8 cellular contexts compared by ENCODE assay signal in genomic region chr2:235669269-235669831, GRCh38.
DNase-seq lines count a peak whose midpoint lies in the region; ATAC-seq and FAIRE-seq lines count a peak whose summit lies in the region.

No MANE protein-coding gene starts in this region.

- H2AFZ ChIP-seq in neuronal stem cell (ENCODE audit: low read length) = peak overlapping the region; percentile 66

- no peaks in the 10 kb centered on the region for H3K9me3 ChIP-seq in neuronal stem cell (replicated peaks in 1 of 2; ENCODE audit: control insufficient read depth in 2 of 2, insufficient read depth in 1 of 2, low read depth in 1 of 2, low read length in 2 of 2)

- no peak overlapping the region for H2BK5ac ChIP-seq in neuronal stem cell (ENCODE audit: low read length)

- DNase-seq in activated CD4-positive, alpha-beta T cell treated with anti-CD3 and anti-CD28 coated beads for 48 hours = peak; percentile 51
- DNase-seq in activated CD4-positive, alpha-beta T cell treated with anti-CD3 and anti-CD28 coated beads, Interleukin-2, amount 50 U/mL, for 4 hours = no peak
- DNase-seq in NCI-H774 (lab: John Stamatoyannopoulos, UW) = peak; percentile 86
- DNase-seq in head of caudate nucleus = peak in 41 of 42 donors; percentile 47 to 93 (median 81)
- DNase-seq in neuronal stem cell (ENCODE audit: low spot score) = peak; percentile 86
- peak; percentile 86 for DNase-seq in urothelium cell line (ENCODE audit: low spot score)

- H3K79me1 ChIP-seq in neuronal stem cell (ENCODE audit: low read depth, low read length) = peaks cover 6% of the 10 kb centered on the region

- H3K4me1 ChIP-seq in neuronal stem cell (ENCODE audit: control insufficient read depth in 2 of 2, insufficient read depth in 1 of 2, low read depth in 1 of 2, low read length in 2 of 2) = peaks cover 12 to 30% of the 10 kb centered on the region in 2 donors

- H3K4me2 ChIP-seq in neuronal stem cell (ENCODE audit: insufficient read depth, low read length, poor library complexity, severe bottlenecking) = peak overlapping the region; percentile 96

- no peak for FAIRE-seq in urothelium cell line (lab: Jason Lieb, UNC)

- no peak for ATAC-seq in HG03175 (IDR thresholded peaks at IDR 0.05; ENCODE audit: unreplicated experiment)

- no peak overlapping the region for H3K14ac ChIP-seq in neuronal stem cell (ENCODE audit: low read length)

- peaks cover 0 to 22% of the 10 kb centered on the region in 2 donors for H3K36me3 ChIP-seq in neuronal stem cell (replicated peaks in 1 of 2; ENCODE audit: control insufficient read depth in 2 of 2, insufficient read depth in 2 of 2, low read length in 2 of 2)

- no peak overlapping the region for H4K8ac ChIP-seq in neuronal stem cell (ENCODE audit: low read depth, low read length)

- no peak overlapping the region for H3K4ac ChIP-seq in neuronal stem cell (ENCODE audit: low read length)

- no peak overlapping the region for H2BK120ac ChIP-seq in neuronal stem cell (ENCODE audit: low read depth, low read length)

- no peak overlapping the region for H3K27ac Mint-ChIP-seq in activated naive CD8-positive, alpha-beta T cell

- no peak overlapping the region for H2BK15ac ChIP-seq in neuronal stem cell (ENCODE audit: low read length)

- H3K27me3 ChIP-seq in neuronal stem cell (ENCODE audit: control insufficient read depth in 3 of 3, insufficient read depth in 3 of 3, low read depth in 1 of 3, low read length in 3 of 3) = peaks cover 0 to 6% (median 0%) of the 10 kb centered on the region in 3 experiments

- peak overlapping the region; percentile 68 for H3K9ac ChIP-seq in neuronal stem cell (ENCODE audit: low read depth, low read length, poor library complexity)

- intact Hi-C loops in head of caudate nucleus (cut with DNase I) = loop anchor here (2.0 kb wide), 1 partner anchor 69 kb away; no protein-coding TSS in a partner anchor

- peak overlapping the region; percentile 57 for H3K4me3 Mint-ChIP-seq in activated naive CD8-positive, alpha-beta T cell

- peak overlapping the region; percentile 58 for H3K18ac ChIP-seq in neuronal stem cell (ENCODE audit: low read length)

- H2AK5ac ChIP-seq in neuronal stem cell (ENCODE audit: low read depth, low read length) = no peak overlapping the region

- H3K4me1 Mint-ChIP-seq in activated naive CD8-positive, alpha-beta T cell (ENCODE audit: low read depth) = peaks cover 14% of the 10 kb centered on the region

- no peak overlapping the region for H2BK12ac ChIP-seq in neuronal stem cell (ENCODE audit: low read length)

- H3K36me3 Mint-ChIP-seq in activated naive CD8-positive, alpha-beta T cell = no peaks in the 10 kb centered on the region

- H3K27ac ChIP-seq in neuronal stem cell (replicated peaks; ENCODE audit: low read length) = no peak overlapping the region

- H4K91ac ChIP-seq in neuronal stem cell (ENCODE audit: low read depth, low read length, poor library complexity) = no peak overlapping the region

- H3K4me3 ChIP-seq in neuronal stem cell (ENCODE audit: low read length in 2 of 2) = peak overlapping the region; percentile 60 to 89

- H3K27me3 Mint-ChIP-seq in activated naive CD8-positive, alpha-beta T cell = peaks cover 40% of the 10 kb centered on the region

- WGBS in neuronal stem cell (ENCODE audit: extremely low coverage in 2 of 2, insufficient read length in 2 of 2, insufficient replicate concordance in 1 of 2), 2 donors = no CpG with 5 or more reads among the region's 77 CpGs

- H3K9me3 Mint-ChIP-seq in activated naive CD8-positive, alpha-beta T cell (ENCODE audit: low read depth) = no peaks in the 10 kb centered on the region

- no peak overlapping the region for H3K23ac ChIP-seq in neuronal stem cell (ENCODE audit: low read depth, low read length, poor library complexity)

Comparison
In these comparisons a context has a peak if more than half of its experiments do, and no peak if none do; other contexts are left out.
1. DNase-seq: peak in activated CD4-positive, alpha-beta T cell treated with anti-CD3 and anti-CD28 coated beads for 48 hours (single experiment), NCI-H774 (single experiment), head of caudate nucleus (41 of 42), neuronal stem cell (single experiment) and urothelium cell line (single experiment); none in activated CD4-positive, alpha-beta T cell treated with anti-CD3 and anti-CD28 coated beads, Interleukin-2, amount 50 U/mL, for 4 hours (0 of 2).